In genomic region chr3:195446359-195446758, GRCh38 we compare ENCODE assay signal across 21 cellular contexts. TPM values are rescaled to one million over a fixed set of nuclear protein-coding genes. Genes with fewer than 3 reads are reported as not detected.
DNase-seq lines count a peak whose midpoint lies in the region; ATAC-seq and TF ChIP-seq lines count a peak whose summit lies in the region.
"Had no signal": no experiment of that assay in that cellular context is flagged by ENCODE, and none has a peak within 500 bp of the region (broad histone marks: within the 10 kb centered on the region; RNA-seq: fewer than 3 reads in every experiment).

No MANE protein-coding gene starts in this region.

- intact Hi-C loops in activated T-helper 2 cell treated with anti-CD3 and anti-CD28 coated beads, Interferon-gamma antibody, Interleukin-2, Interleukin-4, amounts not matched to agents 10 μg/mL and 5 μg/mL and 100 μg/mL, durations not matched to agents 14 hours and 24 hours and 36 hours (cut with micrococcal nuclease): no loop called here
- intact Hi-C loops in MCF 10A (cut with micrococcal nuclease): no loop called here

- POLR2A ChIA-PET in MCF 10A (lab: Yijun Ruan, JAX): no interaction called here

- H3K27me3 Mint-ChIP-seq in activated naive CD8-positive, alpha-beta T cell: no peaks in the 10 kb centered on the region
- no peaks in the 10 kb centered on the region for H3K27me3 Mint-ChIP-seq in activated naive CD8-positive, alpha-beta T cell treated with anti-CD3 and anti-CD28 coated beads for 36 hours
- peaks cover 3% of the 10 kb centered on the region for H3K27me3 Mint-ChIP-seq in activated T-helper 2 cell treated with anti-CD3 and anti-CD28 coated beads, Interferon-gamma antibody, Interleukin-2, Interleukin-4, amounts not matched to agents 10 μg/mL and 5 μg/mL and 100 μg/mL, durations not matched to agents 14 hours and 24 hours and 36 hours (ENCODE audit: low read depth)
- H3K27me3 Mint-ChIP-seq in MCF 10A (ENCODE audit: insufficient read depth, unreplicated experiment): no peaks in the 10 kb centered on the region

- H3K36me3 Mint-ChIP-seq in activated naive CD8-positive, alpha-beta T cell: no peaks in the 10 kb centered on the region
- H3K36me3 Mint-ChIP-seq in activated naive CD8-positive, alpha-beta T cell treated with anti-CD3 and anti-CD28 coated beads for 36 hours: peaks cover 4% of the 10 kb centered on the region
- H3K36me3 Mint-ChIP-seq in activated T-helper 2 cell treated with anti-CD3 and anti-CD28 coated beads, Interferon-gamma antibody, Interleukin-2, Interleukin-4, amounts not matched to agents 10 μg/mL and 5 μg/mL and 100 μg/mL, durations not matched to agents 14 hours and 24 hours and 36 hours (ENCODE audit: low read depth): no peaks in the 10 kb centered on the region
- no peaks in the 10 kb centered on the region for H3K36me3 Mint-ChIP-seq in MCF 10A (ENCODE audit: insufficient read depth, unreplicated experiment)

- H3K4me1 Mint-ChIP-seq in activated naive CD8-positive, alpha-beta T cell (ENCODE audit: low read depth): peaks cover 28% of the 10 kb centered on the region
- H3K4me1 Mint-ChIP-seq in activated naive CD8-positive, alpha-beta T cell treated with anti-CD3 and anti-CD28 coated beads for 36 hours: peaks cover 23% of the 10 kb centered on the region
- H3K4me1 Mint-ChIP-seq in activated T-helper 2 cell treated with anti-CD3 and anti-CD28 coated beads, Interferon-gamma antibody, Interleukin-2, Interleukin-4, amounts not matched to agents 10 μg/mL and 5 μg/mL and 100 μg/mL, durations not matched to agents 14 hours and 24 hours and 36 hours (ENCODE audit: low read depth): peaks cover 22% of the 10 kb centered on the region
- peaks cover 18% of the 10 kb centered on the region for H3K4me1 Mint-ChIP-seq in MCF 10A (ENCODE audit: insufficient read depth, unreplicated experiment)

- CTCF ChIA-PET in MCF 10A (lab: Yijun Ruan, JAX): no interaction called here

- no TSS peak for BruUV-seq in MCF 10A (replicated peaks; lab: Mats Ljungman, UMichigan)

- TF ChIP-seq CTCF in MCF 10A (IDR thresholded peaks at IDR 0.05; ENCODE audit: unreplicated experiment): no peak

- no peak for ATAC-seq in GM19452 (IDR thresholded peaks at IDR 0.05; ENCODE audit: unreplicated experiment)
- ATAC-seq: activated T-cell treated with anti-CD3 and anti-CD28 coated beads, Interleukin-2, amount 50 U/mL, for 4 hours; heart right ventricle; lower lobe of right lung; Panc1 had no signal

- peak overlapping the region; percentile 75 for H3K27ac Mint-ChIP-seq in activated naive CD8-positive, alpha-beta T cell
- no peak overlapping the region for H3K27ac Mint-ChIP-seq in activated naive CD8-positive, alpha-beta T cell treated with anti-CD3 and anti-CD28 coated beads for 36 hours
- no peak overlapping the region for H3K27ac Mint-ChIP-seq in activated T-helper 2 cell treated with anti-CD3 and anti-CD28 coated beads, Interferon-gamma antibody, Interleukin-2, Interleukin-4, amounts not matched to agents 10 μg/mL and 5 μg/mL and 100 μg/mL, durations not matched to agents 14 hours and 24 hours and 36 hours
- no peak overlapping the region for H3K27ac Mint-ChIP-seq in MCF 10A (ENCODE audit: low read depth, unreplicated experiment)

- no peak for DNase-seq in activated naive CD8-positive, alpha-beta T cell treated with anti-CD3 and anti-CD28 coated beads for 36 hours
- DNase-seq in NCI-H526 treated with DMSO at 0.1 percent for 48 hours (lab: John Stamatoyannopoulos, UW) (peak; percentile 94), left kidney (ENCODE audit: low read depth, low spot score) (peak; percentile 18), MCF 10A (ENCODE audit: unreplicated experiment) (no peak), NCI-H128 (lab: John Stamatoyannopoulos, UW; ENCODE audit: unreplicated experiment) (no peak)
- no peak for DNase-seq in activated T-helper 2 cell treated with anti-CD3 and anti-CD28 coated beads, Interferon-gamma antibody, Interleukin-2, Interleukin-4, amounts not matched to agents 10 μg/mL and 5 μg/mL and 100 μg/mL, durations not matched to agents 14 hours and 24 hours and 36 hours (ENCODE audit: low spot score)
- DNase-seq: activated CD4-positive, CD25-positive, alpha-beta regulatory T cell; activated naive CD4-positive, alpha-beta T cell treated with anti-CD3 and anti-CD28 coated beads, Interleukin-2, amount 50 U/mL, for 16 hours; activated T-cell treated with anti-CD3 and anti-CD28 coated beads, Interleukin-2, amount 50 U/mL, for 4 hours; GF-D8; heart right ventricle; lower lobe of right lung; NCI-H2081 treated with DMSO at 0.1 percent for 48 hours; NCI-H774; ovary; stimulated activated CD4-positive, alpha-beta T cell treated with anti-CD3 and anti-CD28 coated beads, Interleukin-2, amount 100 ng/mL, for 48 hours had no signal

- H3K9me3 Mint-ChIP-seq in activated naive CD8-positive, alpha-beta T cell (ENCODE audit: low read depth): no peaks in the 10 kb centered on the region
- no peaks in the 10 kb centered on the region for H3K9me3 Mint-ChIP-seq in activated naive CD8-positive, alpha-beta T cell treated with anti-CD3 and anti-CD28 coated beads for 36 hours
- H3K9me3 Mint-ChIP-seq in activated T-helper 2 cell treated with anti-CD3 and anti-CD28 coated beads, Interferon-gamma antibody, Interleukin-2, Interleukin-4, amounts not matched to agents 10 μg/mL and 5 μg/mL and 100 μg/mL, durations not matched to agents 14 hours and 24 hours and 36 hours: no peaks in the 10 kb centered on the region
- no peaks in the 10 kb centered on the region for H3K9me3 Mint-ChIP-seq in MCF 10A (ENCODE audit: unreplicated experiment)
- H3K9me3 Mint-ChIP-seq: activated T-cell treated with anti-CD3 and anti-CD28 coated beads, Interleukin-2, amount 50 U/mL, for 4 hours; T-helper 2 cell treated with Interferon-gamma antibody and Interleukin-4, amounts not matched to agents 5 μg/mL and 100 μg/mL, for 36 hours had no signal

- H3K4me3 Mint-ChIP-seq in activated naive CD8-positive, alpha-beta T cell: no peak overlapping the region
- no peak overlapping the region for H3K4me3 Mint-ChIP-seq in activated naive CD8-positive, alpha-beta T cell treated with anti-CD3 and anti-CD28 coated beads for 36 hours
- no peak overlapping the region for H3K4me3 Mint-ChIP-seq in activated T-helper 2 cell treated with anti-CD3 and anti-CD28 coated beads, Interferon-gamma antibody, Interleukin-2, Interleukin-4, amounts not matched to agents 10 μg/mL and 5 μg/mL and 100 μg/mL, durations not matched to agents 14 hours and 24 hours and 36 hours (ENCODE audit: low read depth)
- no peak overlapping the region for H3K4me3 Mint-ChIP-seq in MCF 10A (ENCODE audit: unreplicated experiment)
- H3K4me3 Mint-ChIP-seq: activated T-cell treated with anti-CD3 and anti-CD28 coated beads, Interleukin-2, amount 50 U/mL, for 4 hours; CD14-positive monocyte; T-helper 2 cell treated with Interferon-gamma antibody and Interleukin-4, amounts not matched to agents 5 μg/mL and 100 μg/mL, for 36 hours had no signal

RNA-seq across cellular contexts. Expression of gene ACAP2, which starts 3.5 kb away (rescaled TPM):
- 10 to 100 TPM; 41.1 to 42.9 TPM for total RNA-seq in activated naive CD8-positive, alpha-beta T cell treated with anti-CD3 and anti-CD28 coated beads for 36 hours
- 49.8 and 51.5 TPM in 2 replicates for total RNA-seq in activated T-helper 2 cell treated with anti-CD3 and anti-CD28 coated beads, Interferon-gamma antibody, Interleukin-2, Interleukin-4, amounts not matched to agents 10 μg/mL and 5 μg/mL and 100 μg/mL, durations not matched to agents 14 hours and 24 hours and 36 hours
- total RNA-seq in MCF 10A (2022): 53.2 and 64.3 TPM in 2 replicates

Comparison
In these comparisons a context has a peak if more than half of its experiments do, and no peak if none do; other contexts are left out.
1. DNase-seq: peak in NCI-H526 treated with DMSO at 0.1 percent for 48 hours (single experiment) and left kidney (single experiment); none in activated naive CD8-positive, alpha-beta T cell treated with anti-CD3 and anti-CD28 coated beads for 36 hours (single experiment), activated T-helper 2 cell treated with anti-CD3 and anti-CD28 coated beads, Interferon-gamma antibody, Interleukin-2, Interleukin-4, amounts not matched to agents 10 μg/mL and 5 μg/mL and 100 μg/mL, durations not matched to agents 14 hours and 24 hours and 36 hours (single experiment), MCF 10A (single experiment) and NCI-H128 (single experiment).